8 cellular contexts compared by ENCODE assay signal in genomic region chr5:72815580-72816296, GRCh38. TPM values are rescaled to one million over a fixed set of nuclear protein-coding genes. Genes with fewer than 3 reads are reported as not detected.
DNase-seq lines count a peak whose midpoint lies in the region; ATAC-seq and TF ChIP-seq lines count a peak whose summit lies in the region.

No MANE protein-coding gene starts in this region.

- DNase-seq in activated naive CD4-positive, alpha-beta T cell treated with anti-CD3 and anti-CD28 coated beads, Interleukin-2, amount 10 ng/mL, durations not matched to agents 7 days and 5 days = no peak
- DNase-seq in activated naive CD4-positive, alpha-beta T cell treated with Interleukin-2 at 50 U/mL for 16 hours = no peak
- DNase-seq in NCI-H446 (lab: John Stamatoyannopoulos, UW) = peak; percentile 19 to 53
- peak; percentile 27 for DNase-seq in MCF 10A (ENCODE audit: unreplicated experiment)
- DNase-seq in lower lobe of right lung = no peak
- no peak for DNase-seq in tibial artery

- BruUV-seq in MCF 10A (replicated peaks; lab: Mats Ljungman, UMichigan) = TSS peak; percentile 67

- H3K36me3 ChIP-seq in lower lobe of right lung (no peaks in the 10 kb centered on the region), tibial artery (no peaks in the 10 kb centered on the region)

- intact Hi-C loops in MCF 10A (cut with micrococcal nuclease) (loop anchor here (2.0 to 5.0 kb wide), 2 partner anchors 33 to 1038 kb away; no protein-coding TSS in a partner anchor), lower lobe of right lung (cut with DNase I) (no loop called here), tibial artery (cut with DNase I; ENCODE audit: low total_unique reads) (no loop called here)

- H3K9me3 ChIP-seq in lower lobe of right lung (no peaks in the 10 kb centered on the region), tibial artery (no peaks in the 10 kb centered on the region)

- ATAC-seq in lower lobe of right lung (no peak), GM21515 (IDR thresholded peaks at IDR 0.05; ENCODE audit: unreplicated experiment) (no peak), HG03196 (IDR thresholded peaks at IDR 0.05; ENCODE audit: unreplicated experiment) (no peak)

- peaks cover 23% of the 10 kb centered on the region for H3K27me3 Mint-ChIP-seq in activated naive CD4-positive, alpha-beta T cell treated with anti-CD3 and anti-CD28 coated beads, Interleukin-2, amount 10 ng/mL, durations not matched to agents 7 days and 5 days
- H3K27me3 Mint-ChIP-seq in MCF 10A (ENCODE audit: insufficient read depth, unreplicated experiment) = no peaks in the 10 kb centered on the region

- H3K27me3 ChIP-seq in lower lobe of right lung (ENCODE audit: low read depth) (no peaks in the 10 kb centered on the region), tibial artery (no peaks in the 10 kb centered on the region)

- H3K27ac Mint-ChIP-seq in activated naive CD4-positive, alpha-beta T cell treated with anti-CD3 and anti-CD28 coated beads, Interleukin-2, amount 10 ng/mL, durations not matched to agents 7 days and 5 days = peak overlapping the region; percentile 49
- H3K27ac Mint-ChIP-seq in MCF 10A (ENCODE audit: low read depth, unreplicated experiment) = peak overlapping the region; percentile 90

- H3K9me3 Mint-ChIP-seq in activated naive CD4-positive, alpha-beta T cell treated with anti-CD3 and anti-CD28 coated beads, Interleukin-2, amount 10 ng/mL, durations not matched to agents 7 days and 5 days = no peaks in the 10 kb centered on the region
- peaks cover 9% of the 10 kb centered on the region for H3K9me3 Mint-ChIP-seq in MCF 10A (ENCODE audit: unreplicated experiment)

- no peak for TF ChIP-seq CTCF in MCF 10A (IDR thresholded peaks at IDR 0.05; ENCODE audit: unreplicated experiment)
- no peak for TF ChIP-seq CTCF in lower lobe of right lung (IDR thresholded peaks at IDR 0.05)
- TF ChIP-seq CTCF in tibial artery (IDR thresholded peaks at IDR 0.05) = no peak

- H3K4me1 ChIP-seq in lower lobe of right lung (peaks cover 20% of the 10 kb centered on the region), tibial artery (peaks cover 0 to 26% (median 8%) of the 10 kb centered on the region in 4 donors)

- H3K36me3 Mint-ChIP-seq in activated naive CD4-positive, alpha-beta T cell treated with anti-CD3 and anti-CD28 coated beads, Interleukin-2, amount 10 ng/mL, durations not matched to agents 7 days and 5 days = no peaks in the 10 kb centered on the region
- peaks cover 5% of the 10 kb centered on the region for H3K36me3 Mint-ChIP-seq in MCF 10A (ENCODE audit: insufficient read depth, unreplicated experiment)

- H3K27ac ChIP-seq in lower lobe of right lung (peak overlapping the region; percentile 98), tibial artery (peak overlapping the region; percentile 96 to 99)

- H3K4me3 Mint-ChIP-seq in activated naive CD4-positive, alpha-beta T cell treated with anti-CD3 and anti-CD28 coated beads, Interleukin-2, amount 10 ng/mL, durations not matched to agents 7 days and 5 days = peak overlapping the region; percentile 86
- H3K4me3 Mint-ChIP-seq in MCF 10A (ENCODE audit: unreplicated experiment) = peak overlapping the region; percentile 97

- H3K4me3 ChIP-seq in lower lobe of right lung (peak overlapping the region; percentile 72), tibial artery (peak overlapping the region; percentile 68 to 86)

- POLR2A ChIA-PET in MCF 10A (lab: Yijun Ruan, JAX) = interaction anchor here (0.6 to 9.7 kb wide), 16 partner anchors 18 to 459 kb away, joined by 3 to 229 read pairs (median 10); no protein-coding TSS in a partner anchor

- peaks cover 23% of the 10 kb centered on the region for H3K4me1 Mint-ChIP-seq in activated naive CD4-positive, alpha-beta T cell treated with anti-CD3 and anti-CD28 coated beads, Interleukin-2, amount 10 ng/mL, durations not matched to agents 7 days and 5 days
- peaks cover 15% of the 10 kb centered on the region for H3K4me1 Mint-ChIP-seq in MCF 10A (ENCODE audit: insufficient read depth, unreplicated experiment)

- CTCF ChIA-PET in activated naive CD4-positive, alpha-beta T cell treated with anti-CD3 and anti-CD28 coated beads, Interleukin-2, amount 10 ng/mL, durations not matched to agents 7 days and 5 days (lab: Charles Lee) = no interaction called here
- CTCF ChIA-PET in MCF 10A (lab: Yijun Ruan, JAX) = interaction anchor here (0.6 to 2.9 kb wide), 2 partner anchors 209 to 212 kb away, joined by 3 to 18 read pairs; no protein-coding TSS in a partner anchor

RNA-seq across cellular contexts. Expression of gene TNPO1, which starts 0.7 kb away (rescaled TPM):
- total RNA-seq in MCF 10A (2022) (147 and 167 TPM in 2 replicates), lower lobe of right lung (100 TPM)

Comparison
In these comparisons a context has a peak if more than half of its experiments do, and no peak if none do; other contexts are left out.
1. DNase-seq: peak in NCI-H446 (2 of 2) and MCF 10A (single experiment); none in activated naive CD4-positive, alpha-beta T cell treated with anti-CD3 and anti-CD28 coated beads, Interleukin-2, amount 10 ng/mL, durations not matched to agents 7 days and 5 days (single experiment), activated naive CD4-positive, alpha-beta T cell treated with Interleukin-2 at 50 U/mL for 16 hours (single experiment), lower lobe of right lung (single experiment) and tibial artery (0 of 2).